Comparison of ENCODE assay signal across 8 cellular contexts in genomic region chr9:105064248-105065118, GRCh38.
A peak's percentile ranks its signal among the peaks of the same experiment; 100 is the strongest.
DNase-seq lines count a peak whose midpoint lies in the region; ATAC-seq and TF ChIP-seq lines count a peak whose summit lies in the region.

No MANE protein-coding gene starts in this region.

- no peaks in the 10 kb centered on the region for H3K79me2 ChIP-seq in PC-9 (ENCODE audit: low read depth)

- BruUV-seq in PC-9 (replicated peaks; lab: Mats Ljungman, UMichigan): no TSS peak

- no peak for TF ChIP-seq CTCF in PC-9 (conservative IDR thresholded peaks at IDR 0.05)
- no peak for TF ChIP-seq CTCF in lower lobe of right lung (IDR thresholded peaks at IDR 0.05)
- no peak for TF ChIP-seq CTCF in thoracic aorta (IDR thresholded peaks at IDR 0.05)
- no peak for TF ChIP-seq CTCF in GM13977 (IDR thresholded peaks at IDR 0.05; ENCODE audit: extremely low read depth, insufficient read depth, missing control alignments)

- H3K4me3 ChIP-seq in PC-9: peak overlapping the region; percentile 36; the same call in 1 of the 2 replicates
- H3K4me3 ChIP-seq in duodenal mucosa (ENCODE audit: low read depth in 1 of 2, low read length in 2 of 2): peak overlapping the region; percentile 37 to 46
- peak overlapping the region; percentile 24 for H3K4me3 ChIP-seq in lower lobe of right lung
- H3K4me3 ChIP-seq in thoracic aorta: peak overlapping the region; percentile 7

- no peak overlapping the region for H2AFZ ChIP-seq in PC-9

- DNase-seq in EL: peak; percentile 97
- peak; percentile 12 for DNase-seq in KG1 (lab: John Stamatoyannopoulos, UW)
- DNase-seq in PC-9: peak; percentile 93 to 94
- DNase-seq in lower lobe of right lung: peak; percentile 89
- peak; percentile 50 for DNase-seq in thoracic aorta (ENCODE audit: low spot score)
- DNase-seq in activated effector memory CD4-positive, alpha-beta T cell treated with anti-CD3 and anti-CD28 coated beads, Interleukin-2, amount 50 U/mL, for 16 hours: no peak
- no peak for DNase-seq in GM13977 (ENCODE audit: low spot score)

- peaks cover 29% of the 10 kb centered on the region for H3F3A ChIP-seq in PC-9 (ENCODE audit: insufficient read depth, low read depth)

- intact Hi-C loops in PC-9 (cut with micrococcal nuclease; ENCODE audit: unreplicated experiment) (loop anchor here (1.0 to 10.0 kb wide), 6 partner anchors 68 to 1360 kb away; no protein-coding TSS in a partner anchor), lower lobe of right lung (cut with DNase I) (no loop called here)

- H3K27me3 ChIP-seq in PC-9 (ENCODE audit: insufficient read depth, low read depth) (no peaks in the 10 kb centered on the region), duodenal mucosa (ENCODE audit: control insufficient read depth in 1 of 2, insufficient read depth in 2 of 2, low read length in 2 of 2) (no peaks in the 10 kb centered on the region), lower lobe of right lung (ENCODE audit: low read depth) (no peaks in the 10 kb centered on the region), thoracic aorta (replicated peaks; ENCODE audit: insufficient read depth) (no peaks in the 10 kb centered on the region)

- H3K9ac ChIP-seq in duodenal mucosa (ENCODE audit: low read depth in 1 of 2, low read length in 2 of 2): peak overlapping the region in 1 of 2 donors; percentile 36

- H3K9me3 ChIP-seq in PC-9 (ENCODE audit: insufficient read depth, low read depth) (peaks cover 5% of the 10 kb centered on the region), duodenal mucosa (ENCODE audit: control insufficient read depth in 1 of 2, low read length in 2 of 2) (no peaks in the 10 kb centered on the region), lower lobe of right lung (peaks cover 5% of the 10 kb centered on the region), thoracic aorta (peaks cover 4% of the 10 kb centered on the region)

- H3K9me2 ChIP-seq in PC-9 (ENCODE audit: insufficient read depth): no peaks in the 10 kb centered on the region

- CTCF ChIA-PET in PC-9 (lab: Charles Lee): interaction anchor here (0.7 to 1.2 kb wide), 3 partner anchors 91 to 181 kb away, joined by 3 read pairs; no protein-coding TSS in a partner anchor

- H3K4me2 ChIP-seq in PC-9: peak overlapping the region; percentile 74

- H4K20me1 ChIP-seq in PC-9 (ENCODE audit: insufficient read depth): no peaks in the 10 kb centered on the region

- peaks cover 43% of the 10 kb centered on the region for H3K4me1 ChIP-seq in PC-9 (replicated peaks; ENCODE audit: insufficient read depth)
- peaks cover 22 to 37% of the 10 kb centered on the region in 2 donors for H3K4me1 ChIP-seq in duodenal mucosa (ENCODE audit: control insufficient read depth in 1 of 2, insufficient read depth in 2 of 2, low read length in 2 of 2)
- H3K4me1 ChIP-seq in lower lobe of right lung: peaks cover 37% of the 10 kb centered on the region
- H3K4me1 ChIP-seq in thoracic aorta (ENCODE audit: control insufficient read depth in 1 of 2, low read depth in 2 of 2): peaks cover 11 to 29% of the 10 kb centered on the region in 2 donors

- H3K36me3 ChIP-seq in PC-9 (ENCODE audit: low read depth) (no peaks in the 10 kb centered on the region), duodenal mucosa (ENCODE audit: control insufficient read depth in 1 of 2, insufficient read depth in 2 of 2, low read length in 2 of 2) (no peaks in the 10 kb centered on the region), lower lobe of right lung (no peaks in the 10 kb centered on the region), thoracic aorta (no peaks in the 10 kb centered on the region)

- in situ Hi-C loops in GM13977 (cut with MboI; ENCODE audit: low pct_unique_long_range_greater_than_20kb, low sequenced_read_pairs, unreplicated experiment): no loop called here

- peak; percentile 89 to 94 for ATAC-seq in lower lobe of right lung
- ATAC-seq in thoracic aorta (ENCODE audit: insufficient number of reproducible peaks, low FRiP score, low read depth): peak; percentile 59

- H3K27ac ChIP-seq in PC-9 (peak overlapping the region; percentile 97), duodenal mucosa (ENCODE audit: low read depth, low read length) (peak overlapping the region; percentile 58), lower lobe of right lung (peak overlapping the region; percentile 73), thoracic aorta (peak overlapping the region; percentile 82 to 86)

- POLR2A ChIA-PET in PC-9 (lab: Charles Lee; ENCODE audit: unreplicated experiment): interaction anchor here (0.6 to 0.7 kb wide), 5 partner anchors 10 to 180 kb away, joined by 4 to 6 read pairs (median 4); no protein-coding TSS in a partner anchor

Comparison
In these comparisons a context has a peak if more than half of its experiments do, and no peak if none do; other contexts are left out.
1. DNase-seq: peak in EL (single experiment), KG1 (single experiment), PC-9 (2 of 2), lower lobe of right lung (single experiment) and thoracic aorta (single experiment); none in activated effector memory CD4-positive, alpha-beta T cell treated with anti-CD3 and anti-CD28 coated beads, Interleukin-2, amount 50 U/mL, for 16 hours (single experiment) and GM13977 (single experiment).
2. Peak in every context shown above with its lines, with median percentiles within 50 percentile points of each other: H3K27ac ChIP-seq and H3K4me3 ChIP-seq.